Comparison of ENCODE assay signal across 14 cellular contexts in the genomic region with DNA sequence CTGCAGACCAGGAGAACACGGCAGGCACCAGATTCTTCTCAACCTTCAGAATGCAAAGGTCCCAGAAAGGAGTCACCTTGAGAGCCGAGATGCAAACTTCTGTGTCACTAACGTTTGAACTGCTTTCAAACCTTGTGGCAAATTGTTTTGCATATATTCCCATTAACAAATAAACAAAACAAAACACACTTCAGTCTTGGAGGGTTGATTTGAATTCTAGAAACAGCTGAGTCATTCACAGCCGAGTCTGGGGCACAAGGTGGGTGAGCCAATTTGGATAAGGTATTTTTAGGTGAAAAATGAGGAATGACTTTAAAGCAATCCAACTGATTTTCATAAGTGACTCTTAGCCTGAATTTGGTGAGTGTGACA. TPM values are rescaled to one million over a fixed set of nuclear protein-coding genes. Genes with fewer than 3 reads are reported as not detected.
A peak's percentile ranks its signal among the peaks of the same experiment; 100 is the strongest.
DNase-seq lines count a peak whose midpoint lies in the region; ATAC-seq, FAIRE-seq and TF ChIP-seq lines count a peak whose summit lies in the region.
"Had no signal": no experiment of that assay in that cellular context is flagged by ENCODE, and none has a peak within 500 bp of the region (broad histone marks: within the 10 kb centered on the region; RNA-seq: fewer than 3 reads in every experiment).

No MANE protein-coding gene starts in this region.

- ATAC-seq in HepG2, result no peak
- no peak for ATAC-seq in right lobe of liver
- ATAC-seq in HG03354 (IDR thresholded peaks at IDR 0.05; ENCODE audit: poor library complexity, severe bottlenecking, unreplicated experiment), result peak; percentile 56
- ATAC-seq in K562, result no peak
- ATAC-seq: body of pancreas, left lobe of liver had no signal

- TF ChIP-seq RAD21 in HepG2 (CRISPR knock-in tag; IDR thresholded peaks at IDR 0.05) (no peak), K562 (CRISPR knock-in tag; conservative IDR thresholded peaks at IDR 0.05 in 1 of 2, IDR thresholded peaks at IDR 0.05 in 1 of 2) (no peak)

- H3K79me2 ChIP-seq in HepG2 (ENCODE audit: insufficient read depth, low read length) (no peaks in the 10 kb centered on the region), K562 (ENCODE audit: control insufficient read depth, insufficient read depth, low read length) (no peaks in the 10 kb centered on the region)

- H3K27me3 ChIP-seq in HepG2 (ENCODE audit: control insufficient read depth in 1 of 2, insufficient read depth in 2 of 2, low read length in 2 of 2), result peaks cover 0 to 3% of the 10 kb centered on the region in 2 experiments; a peak in 2 of 5 replicates
- H3K27me3 ChIP-seq in right lobe of liver, result no peaks in the 10 kb centered on the region
- H3K27me3 ChIP-seq in K562 (ENCODE audit: control insufficient read depth in 2 of 2, insufficient read depth in 2 of 2, low read length in 2 of 2), result peaks cover 13 to 28% of the 10 kb centered on the region in 2 experiments
- no peaks in the 10 kb centered on the region for H3K27me3 ChIP-seq in testis
- H3K27me3 ChIP-seq in Caco-2 (replicated peaks; ENCODE audit: control insufficient read depth, insufficient read depth, low read length), result no peaks in the 10 kb centered on the region
- H3K27me3 ChIP-seq: body of pancreas had no signal

- H3K27ac Mint-ChIP-seq in Caco-2 (ENCODE audit: unreplicated experiment), result no peak overlapping the region
- H3K27ac Mint-ChIP-seq: type B pancreatic cell had no signal

- intact Hi-C loops in HepG2 (cut with micrococcal nuclease; ENCODE audit: unreplicated experiment) (no loop called here), right lobe of liver (cut with DNase I) (no loop called here), K562 (cut with micrococcal nuclease) (no loop called here), testis (cut with DNase I; ENCODE audit: low total_unique reads) (no loop called here), Caco-2 (cut with micrococcal nuclease; ENCODE audit: unreplicated experiment) (no loop called here)

- no peaks in the 10 kb centered on the region for H3K27me3 Mint-ChIP-seq in Caco-2 (ENCODE audit: insufficient read depth, unreplicated experiment)
- H3K27me3 Mint-ChIP-seq: type B pancreatic cell had no signal

- H2AFZ ChIP-seq in HepG2 (ENCODE audit: low read length) (no peak overlapping the region), K562 (ENCODE audit: low read depth, low read length) (no peak overlapping the region)

- H3K4me1 ChIP-seq in HepG2 (ENCODE audit: insufficient read depth, low read length), result no peaks in the 10 kb centered on the region
- H3K4me1 ChIP-seq in right lobe of liver, result no peaks in the 10 kb centered on the region
- H3K4me1 ChIP-seq in K562 (replicated peaks in 1 of 2; ENCODE audit: control insufficient read depth in 2 of 2, insufficient read depth in 2 of 2, low read length in 2 of 2), result peaks cover 4 to 7% of the 10 kb centered on the region in 2 experiments; a peak in 4 of 5 replicates
- no peaks in the 10 kb centered on the region for H3K4me1 ChIP-seq in testis
- no peaks in the 10 kb centered on the region for H3K4me1 ChIP-seq in Caco-2
- H3K4me1 ChIP-seq: body of pancreas had no signal

- no peaks in the 10 kb centered on the region for H3K9me3 Mint-ChIP-seq in Caco-2 (ENCODE audit: unreplicated experiment)

- no peak for FAIRE-seq in HepG2 (lab: Jason Lieb, UNC)
- FAIRE-seq in K562 (lab: Jason Lieb, UNC), result no peak

- H3K36me3 Mint-ChIP-seq in Caco-2 (ENCODE audit: insufficient read depth, unreplicated experiment), result no peaks in the 10 kb centered on the region
- H3K36me3 Mint-ChIP-seq: type B pancreatic cell had no signal

- POLR2A ChIA-PET in HepG2 (lab: Yijun Ruan, JAX) (no interaction called here), K562 (lab: Yijun Ruan, JAX) (no interaction called here), Caco-2 (lab: Charles Lee) (no interaction called here)

- H3K36me3 ChIP-seq in HepG2 (replicated peaks in 1 of 2; ENCODE audit: control insufficient read depth in 1 of 2, insufficient read depth in 2 of 2, low read length in 2 of 2), result no peaks in the 10 kb centered on the region
- H3K36me3 ChIP-seq in right lobe of liver, result no peaks in the 10 kb centered on the region
- H3K36me3 ChIP-seq in K562 (ENCODE audit: control insufficient read depth, insufficient read depth, low read length), result no peaks in the 10 kb centered on the region
- H3K36me3 ChIP-seq in testis (ENCODE audit: low read depth, missing control alignments), result no peaks in the 10 kb centered on the region
- no peaks in the 10 kb centered on the region for H3K36me3 ChIP-seq in Caco-2 (ENCODE audit: control insufficient read depth, insufficient read depth, low read length)

- BruUV-seq in HepG2 (replicated peaks; lab: Mats Ljungman, UMichigan), result no TSS peak
- BruUV-seq in K562 (replicated peaks; lab: Mats Ljungman, UMichigan), result no TSS peak
- no TSS peak for BruUV-seq in Caco-2 (replicated peaks; lab: Mats Ljungman, UMichigan)

- no peaks in the 10 kb centered on the region for H3K4me1 Mint-ChIP-seq in Caco-2 (ENCODE audit: low read depth, unreplicated experiment)

- H3K4me3 ChIP-seq in HepG2 (replicated peaks in 1 of 3; ENCODE audit: insufficient read depth in 1 of 3, low read depth in 2 of 3, low read length in 3 of 3), result no peak overlapping the region
- H3K4me3 ChIP-seq in right lobe of liver, result no peak overlapping the region
- H3K4me3 ChIP-seq in K562, result no peak overlapping the region
- H3K4me3 ChIP-seq in testis, result no peak overlapping the region
- no peak overlapping the region for H3K4me3 ChIP-seq in Caco-2 (ENCODE audit: low read depth, low read length)
- H3K4me3 ChIP-seq: body of pancreas had no signal

- H3K4me3 Mint-ChIP-seq in Caco-2 (ENCODE audit: unreplicated experiment), result no peak overlapping the region
- H3K4me3 Mint-ChIP-seq: type B pancreatic cell had no signal

- no peak for TF ChIP-seq EP300 in HepG2 (IDR thresholded peaks at IDR 0.05; ENCODE audit: low read depth in 2 of 2, low read length in 2 of 2)
- TF ChIP-seq EP300 in HepG2 (CRISPR knock-in tag; IDR thresholded peaks at IDR 0.05; ENCODE audit: borderline replicate concordance), result no peak
- no peak for TF ChIP-seq EP300 in K562 (IDR thresholded peaks at IDR 0.05; ENCODE audit: low read length)

- no peaks in the 10 kb centered on the region for H3K9me3 ChIP-seq in HepG2 (ENCODE audit: low read length)
- H3K9me3 ChIP-seq in right lobe of liver, result no peaks in the 10 kb centered on the region
- peaks cover 5% of the 10 kb centered on the region; the same call in 1 of the 2 replicates for H3K9me3 ChIP-seq in K562 (replicated peaks; ENCODE audit: control insufficient read depth, insufficient read depth, low read depth, low read length)
- H3K9me3 ChIP-seq in testis, result no peaks in the 10 kb centered on the region
- H3K9me3 ChIP-seq in Caco-2, result peaks cover 7% of the 10 kb centered on the region; the same call in 1 of the 2 replicates
- H3K9me3 ChIP-seq: body of pancreas had no signal

- H4K20me1 ChIP-seq in HepG2 (ENCODE audit: insufficient read depth, low read length) (no peaks in the 10 kb centered on the region), K562 (replicated peaks; ENCODE audit: control insufficient read depth, insufficient read depth, low read length) (no peaks in the 10 kb centered on the region)

- WGBS in HepG2 (ENCODE audit: low lambda C conversion rate), result 15% methylated on average over 4 of the region's 4 CpGs
- WGBS in right lobe of liver (ENCODE audit: insufficient coverage, low coverage, low lambda C conversion rate, missing lambda C conversion rate), result 70% methylated on average over 4 of the region's 4 CpGs
- 16% methylated on average over 4 of the region's 4 CpGs for WGBS in K562 (ENCODE audit: insufficient coverage, low coverage, missing lambda C conversion rate)
- WGBS in testis, 2 donors, result 63 to 85% methylated on average over 4 of the region's 4 CpGs

- TF ChIP-seq CTCF in HepG2 (CRISPR knock-in tag; IDR thresholded peaks at IDR 0.05) (no peak), right lobe of liver (IDR thresholded peaks at IDR 0.05) (no peak), K562 (IDR thresholded peaks at IDR 0.05 in 2 of 3, conservative IDR thresholded peaks at IDR 0.05 in 1 of 3; ENCODE audit: insufficient read depth in 2 of 3, low read depth in 1 of 3, low read length in 3 of 3) (no peak), testis (IDR thresholded peaks at IDR 0.05) (no peak), Caco-2 (IDR thresholded peaks at IDR 0.05; ENCODE audit: insufficient read depth in 1 of 2, low read depth in 1 of 2, low read length in 1 of 2, severe bottlenecking in 1 of 2, unreplicated experiment in 1 of 2) (no peak)

- in situ Hi-C loops in HepG2 (cut with HindIII; ENCODE audit: extremely low pct_ligation_motif_present, low pct_unique_long_range_greater_than_20kb) (no loop called here), K562 (cut with MboI) (no loop called here)

- no peaks in the 10 kb centered on the region for H3K9me1 ChIP-seq in K562 (ENCODE audit: control insufficient read depth, insufficient read depth, low read length)

- DNase-seq in HepG2 (ENCODE audit: low spot score), result no peak
- DNase-seq in right lobe of liver, result no peak
- DNase-seq in K562 (ENCODE audit: extremely low read depth in 1 of 4, low spot score in 3 of 4), result no peak
- DNase-seq in testis, result no peak
- no peak for DNase-seq in NCI-H748 treated with DMSO at 0.1 percent for 48 hours (lab: John Stamatoyannopoulos, UW)
- DNase-seq in NCI-H82 treated with DMSO at 0.1 percent for 48 hours (lab: John Stamatoyannopoulos, UW; ENCODE audit: unreplicated experiment), result no peak
- DNase-seq in Caco-2, result no peak
- DNase-seq: activated naive CD4-positive, alpha-beta T cell; body of pancreas; NCI-H146 had no signal

- H3K27ac ChIP-seq in HepG2 (ENCODE audit: extremely low read length, insufficient read depth, low read length) (no peak overlapping the region), right lobe of liver (no peak overlapping the region), K562 (ENCODE audit: extremely low read depth, low read depth, low read length) (no peak overlapping the region), testis (no peak overlapping the region)
- H3K27ac ChIP-seq: body of pancreas, KMS-11 had no signal

- H3K9ac ChIP-seq in HepG2 (ENCODE audit: insufficient read depth, low read depth, low read length) (no peak overlapping the region), K562 (ENCODE audit: insufficient read depth in 1 of 2, low read depth in 2 of 2, low read length in 2 of 2) (no peak overlapping the region)
- H3K9ac ChIP-seq: KMS-11 had no signal

- TF ChIP-seq POLR2A in HepG2 (IDR thresholded peaks at IDR 0.05; ENCODE audit: insufficient read depth in 1 of 2, low read depth in 2 of 2, low read length in 2 of 2) (no peak), right lobe of liver (IDR thresholded peaks at IDR 0.05) (no peak), K562 (conservative IDR thresholded peaks at IDR 0.05) (no peak), testis (IDR thresholded peaks at IDR 0.05) (no peak)

- CTCF ChIA-PET in HepG2 (lab: Yijun Ruan, JAX; ENCODE audit: low intra/inter-chr PET ratio, low total read pairs), result no interaction called here
- CTCF ChIA-PET in K562 (lab: Yijun Ruan, JAX; ENCODE audit: low intra/inter-chr PET ratio), result no interaction called here
- CTCF ChIA-PET in Caco-2 (lab: Charles Lee), result no interaction called here

- H3K4me2 ChIP-seq in HepG2 (ENCODE audit: low read depth, low read length) (no peak overlapping the region), K562 (ENCODE audit: insufficient read depth, low read length) (no peak overlapping the region)
- H3K4me2 ChIP-seq: KMS-11 had no signal

RNA-seq across cellular contexts. Expression of a gene that starts 38.8 kb away (rescaled TPM):
- total RNA-seq in HepG2 (2016; rRNA removed; fragmentation: Illumina TruSeq; extraction: Trizol) (0.02 TPM in 1 of 2 replicates, not detected in the other), right lobe of liver (1 to 10 TPM in 1 of 6 experiments, under 1 TPM in 5; 0.16 to 1.3 (median 0.29) TPM), K562 (2014; rRNA removed) (0.45 and 0.53 TPM in 2 replicates), K562 (2014; rRNA removed; fragmentation: Illumina TruSeq; extraction: Trizol) (0.38 and 0.40 TPM in 2 replicates), K562 (2015; rRNA removed; fragmentation: Illumina TruSeq; extraction: Trizol) (1.5 TPM in 2 replicates), K562 (2021) (1.3 and 1.7 TPM in 2 replicates), testis (1 to 10 TPM; 5.6 to 5.8 TPM), Caco-2 (2022) (22.8 and 25.3 TPM in 2 replicates)
- not detected in 2 replicates for total RNA-seq in HepG2 (2016; cell fraction: cytosol; rRNA removed; fragmentation: Illumina TruSeq; extraction: Trizol; ENCODE audit: low read depth)
- 0.02 and 0.03 TPM in 2 replicates for total RNA-seq in HepG2 (2016; cell fraction: insoluble cytoplasmic fraction; rRNA removed; fragmentation: Illumina TruSeq; extraction: Trizol)
- 0.03 TPM in 1 of 2 replicates, not detected in the other for total RNA-seq in HepG2 (2016; cell fraction: membrane; rRNA removed; fragmentation: Illumina TruSeq; extraction: Trizol)
- 0.09 TPM in 1 of 2 replicates, not detected in the other for total RNA-seq in HepG2 (2016; cell fraction: nucleus; rRNA removed; fragmentation: Illumina TruSeq; extraction: Trizol)
- polyA plus RNA-seq in HepG2 (2011; rRNA removed) (not detected in 2 replicates), K562 (2011; rRNA removed) (0.08 and 0.17 TPM in 2 replicates), K562 (2014; fragmentation: Illumina TruSeq; extraction: Trizol) (0.43 and 0.54 TPM in 2 replicates), K562 (2014; fragmentation: Nextera tagmentation; extraction: Ambion mirVana) (under 1 TPM; 0.10 to 0.17 TPM), K562 (2014; rRNA removed) (0.16 and 0.33 TPM in 2 replicates), testis (ENCODE audit: insufficient read depth, low read depth, low replicate concordance) (3.7 TPM)
- polyA plus RNA-seq in HepG2 (2011; cell fraction: cytosol; rRNA removed), result not detected in 2 replicates
- polyA plus RNA-seq in HepG2 (2011; cell fraction: nucleus; rRNA removed), result 0.02 and 0.03 TPM in 2 replicates
- not detected in 2 replicates for polyA plus RNA-seq in HepG2 (2012)
- not detected in 2 replicates for polyA plus RNA-seq in HepG2 (2016; cell fraction: cytosol; fragmentation: Illumina TruSeq; extraction: Trizol; ENCODE audit: low read depth)
- not detected in 2 replicates for polyA plus RNA-seq in HepG2 (2016; cell fraction: insoluble cytoplasmic fraction; fragmentation: Illumina TruSeq; extraction: Trizol; ENCODE audit: low read depth)
- polyA plus RNA-seq in HepG2 (2016; cell fraction: membrane; fragmentation: Illumina TruSeq; extraction: Trizol; ENCODE audit: low read depth), result not detected in 2 replicates
- 0.11 TPM in 1 of 2 replicates, not detected in the other for polyA plus RNA-seq in HepG2 (2016; cell fraction: nucleus; fragmentation: Illumina TruSeq; extraction: Trizol; ENCODE audit: insufficient read depth, low read depth)
- polyA minus RNA-seq in HepG2 (2011; rRNA and poly(A)+ RNA removed; ENCODE audit: low replicate concordance), result 0.02 and 9.0 TPM in 2 replicates
- 0.09 TPM in 1 of 2 replicates, not detected in the other for polyA minus RNA-seq in HepG2 (2011; cell fraction: cytosol; rRNA and poly(A)+ RNA removed)
- not detected in 2 replicates for polyA minus RNA-seq in HepG2 (2011; cell fraction: nucleus; rRNA and poly(A)+ RNA removed)
- 1.3 and 1.7 TPM in 2 replicates for total RNA-seq in K562 (2011; cell fraction: chromatin; rRNA removed; ENCODE audit: low replicate concordance)
- 1.5 and 1.6 TPM in 2 replicates for total RNA-seq in K562 (2011; cell fraction: nucleolus; rRNA removed)
- 1.5 and 1.7 TPM in 2 replicates for total RNA-seq in K562 (2011; cell fraction: nucleoplasm; rRNA removed)
- polyA plus RNA-seq in K562 (2011; cell fraction: cytosol; rRNA removed), result 0.15 and 0.21 TPM in 2 replicates
- polyA plus RNA-seq in K562 (2011; cell fraction: nucleus; rRNA removed), result 0.24 and 0.44 TPM in 2 replicates
- polyA plus RNA-seq in K562 (2012), result 1.5 and 3.9 TPM in 2 replicates
- 0.36 and 0.67 TPM in 2 replicates for polyA minus RNA-seq in K562 (2011; rRNA and poly(A)+ RNA removed)
- polyA minus RNA-seq in K562 (2011; cell fraction: cytosol; rRNA and poly(A)+ RNA removed), result 0.36 and 1.2 TPM in 2 replicates
- polyA minus RNA-seq in K562 (2011; cell fraction: nucleus; rRNA and poly(A)+ RNA removed), result 0.78 and 0.81 TPM in 2 replicates
